ENCODE assay signal across 1 cellular context in the genomic region with DNA sequence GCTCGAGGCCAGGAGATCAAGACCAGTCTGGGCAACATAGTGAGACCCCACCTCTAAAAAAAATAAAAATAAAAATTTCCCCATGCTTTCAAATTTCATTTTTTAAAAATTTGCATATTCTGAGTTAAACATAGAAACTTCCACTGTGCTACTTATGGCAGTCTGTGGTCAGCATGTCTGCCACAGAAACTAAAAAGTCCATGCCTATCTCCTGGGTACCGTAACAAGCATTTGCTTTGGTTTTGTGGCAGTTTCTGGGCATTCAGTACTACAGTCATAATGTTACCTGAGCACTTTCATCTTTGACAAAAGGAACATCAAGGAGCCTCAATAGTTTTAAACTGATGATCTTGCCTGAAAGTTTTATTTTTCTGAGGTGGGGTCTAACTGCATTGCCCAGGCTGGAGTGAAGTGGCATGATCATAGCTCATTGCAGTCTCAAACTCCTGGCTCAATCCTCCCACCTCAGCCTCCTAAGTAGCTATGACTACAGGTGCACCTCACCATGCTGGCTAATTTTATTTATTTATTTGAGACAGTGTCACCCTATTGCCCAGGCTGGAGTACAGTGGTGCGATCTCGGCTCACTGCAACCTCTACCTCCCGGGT.
TF ChIP-seq lines count a peak whose summit lies in the region.

No MANE protein-coding gene starts in this region.

TF ChIP-seq in HepG2, 621 proteins besides CTCF, POLR2A, EP300 and RAD21:
- TF ChIP-seq SAP130 (CRISPR knock-in tag; IDR thresholded peaks at IDR 0.05; ENCODE audit: low read depth) (no peak), ZNF121 (CRISPR knock-in tag; IDR thresholded peaks at IDR 0.05) (peak; percentile 67)
- TF ChIP-seq, protein P1, sequence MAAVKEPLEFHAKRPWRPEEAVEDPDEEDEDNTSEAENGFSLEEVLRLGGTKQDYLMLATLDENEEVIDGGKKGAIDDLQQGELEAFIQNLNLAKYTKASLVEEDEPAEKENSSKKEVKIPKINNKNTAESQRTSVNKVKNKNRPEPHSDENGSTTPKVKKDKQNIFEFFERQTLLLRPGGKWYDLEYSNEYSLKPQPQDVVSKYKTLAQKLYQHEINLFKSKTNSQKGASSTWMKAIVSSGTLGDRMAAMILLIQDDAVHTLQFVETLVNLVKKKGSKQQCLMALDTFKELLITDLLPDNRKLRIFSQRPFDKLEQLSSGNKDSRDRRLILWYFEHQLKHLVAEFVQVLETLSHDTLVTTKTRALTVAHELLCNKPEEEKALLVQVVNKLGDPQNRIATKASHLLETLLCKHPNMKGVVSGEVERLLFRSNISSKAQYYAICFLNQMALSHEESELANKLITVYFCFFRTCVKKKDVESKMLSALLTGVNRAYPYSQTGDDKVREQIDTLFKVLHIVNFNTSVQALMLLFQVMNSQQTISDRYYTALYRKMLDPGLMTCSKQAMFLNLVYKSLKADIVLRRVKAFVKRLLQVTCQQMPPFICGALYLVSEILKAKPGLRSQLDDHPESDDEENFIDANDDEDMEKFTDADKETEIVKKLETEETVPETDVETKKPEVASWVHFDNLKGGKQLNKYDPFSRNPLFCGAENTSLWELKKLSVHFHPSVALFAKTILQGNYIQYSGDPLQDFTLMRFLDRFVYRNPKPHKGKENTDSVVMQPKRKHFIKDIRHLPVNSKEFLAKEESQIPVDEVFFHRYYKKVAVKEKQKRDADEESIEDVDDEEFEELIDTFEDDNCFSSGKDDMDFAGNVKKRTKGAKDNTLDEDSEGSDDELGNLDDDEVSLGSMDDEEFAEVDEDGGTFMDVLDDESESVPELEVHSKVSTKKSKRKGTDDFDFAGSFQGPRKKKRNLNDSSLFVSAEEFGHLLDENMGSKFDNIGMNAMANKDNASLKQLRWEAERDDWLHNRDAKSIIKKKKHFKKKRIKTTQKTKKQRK (IDR thresholded peaks at IDR 0.05; ENCODE audit: low read length) = no peak
- TF ChIP-seq, protein P2, sequence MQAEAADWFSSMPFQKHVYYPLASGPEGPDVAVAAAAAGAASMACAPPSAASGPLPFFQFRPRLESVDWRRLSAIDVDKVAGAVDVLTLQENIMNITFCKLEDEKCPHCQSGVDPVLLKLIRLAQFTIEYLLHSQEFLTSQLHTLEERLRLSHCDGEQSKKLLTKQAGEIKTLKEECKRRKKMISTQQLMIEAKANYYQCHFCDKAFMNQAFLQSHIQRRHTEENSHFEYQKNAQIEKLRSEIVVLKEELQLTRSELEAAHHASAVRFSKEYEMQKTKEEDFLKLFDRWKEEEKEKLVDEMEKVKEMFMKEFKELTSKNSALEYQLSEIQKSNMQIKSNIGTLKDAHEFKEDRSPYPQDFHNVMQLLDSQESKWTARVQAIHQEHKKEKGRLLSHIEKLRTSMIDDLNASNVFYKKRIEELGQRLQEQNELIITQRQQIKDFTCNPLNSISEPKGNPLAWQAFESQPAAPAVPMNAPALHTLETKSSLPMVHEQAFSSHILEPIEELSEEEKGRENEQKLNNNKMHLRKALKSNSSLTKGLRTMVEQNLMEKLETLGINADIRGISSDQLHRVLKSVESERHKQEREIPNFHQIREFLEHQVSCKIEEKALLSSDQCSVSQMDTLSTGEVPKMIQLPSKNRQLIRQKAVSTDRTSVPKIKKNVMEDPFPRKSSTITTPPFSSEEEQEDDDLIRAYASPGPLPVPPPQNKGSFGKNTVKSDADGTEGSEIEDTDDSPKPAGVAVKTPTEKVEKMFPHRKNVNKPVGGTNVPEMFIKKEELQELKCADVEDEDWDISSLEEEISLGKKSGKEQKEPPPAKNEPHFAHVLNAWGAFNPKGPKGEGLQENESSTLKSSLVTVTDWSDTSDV (CRISPR knock-in tag; IDR thresholded peaks at IDR 0.05) = no peak
